In the genomic region with DNA sequence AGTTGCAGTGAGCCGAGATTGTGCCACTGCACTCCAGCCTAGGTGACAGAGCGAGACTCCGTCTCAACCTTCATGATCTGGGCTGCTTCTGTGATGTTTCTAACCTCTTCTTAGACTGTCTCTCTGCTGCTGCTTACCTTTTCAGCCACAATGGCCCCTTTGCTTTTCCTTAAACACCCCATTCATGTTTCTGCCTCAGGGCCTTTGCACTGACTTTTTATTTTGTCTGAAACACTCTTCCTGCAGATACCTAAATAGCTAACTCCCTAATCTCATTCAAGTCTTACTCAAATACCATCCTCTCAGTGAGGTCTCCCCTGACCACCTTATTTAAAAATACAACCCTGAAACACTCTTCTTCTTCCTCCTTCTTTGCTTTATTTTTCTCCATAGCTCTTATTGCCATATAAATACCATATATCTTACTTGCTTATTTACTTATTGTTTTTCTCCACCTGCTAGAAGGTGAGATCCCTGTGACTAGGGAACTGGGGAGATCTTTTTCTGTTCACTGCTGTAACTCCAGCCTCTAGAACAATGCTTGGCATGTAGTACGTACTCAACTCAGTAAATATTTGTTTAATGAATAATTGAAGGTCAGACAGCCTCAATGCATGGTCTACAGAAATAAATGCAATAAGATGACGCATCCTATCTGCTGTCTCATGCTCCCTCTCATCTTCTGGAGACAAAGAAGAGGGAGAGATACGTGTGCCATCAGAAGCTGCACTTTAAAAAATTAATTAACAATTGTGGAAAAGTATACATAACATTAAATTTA, we compare ENCODE assay signal across 20 cellular contexts. TPM values are rescaled to one million over a fixed set of nuclear protein-coding genes. Genes with fewer than 3 reads are reported as not detected.
A peak's percentile ranks its signal among the peaks of the same experiment; 100 is the strongest.
DNase-seq lines count a peak whose midpoint lies in the region; ATAC-seq, FAIRE-seq and TF ChIP-seq lines count a peak whose summit lies in the region.
"Had no signal": no experiment of that assay in that cellular context is flagged by ENCODE, and none has a peak within 500 bp of the region (broad histone marks: within the 10 kb centered on the region; RNA-seq: fewer than 3 reads in every experiment).

No MANE protein-coding gene starts in this region.

- H3K27me3 ChIP-seq in Caco-2 (replicated peaks; ENCODE audit: control insufficient read depth, insufficient read depth, low read length) (no peaks in the 10 kb centered on the region), fibroblast of lung (ENCODE audit: control insufficient read depth, insufficient read depth, low read length) (no peaks in the 10 kb centered on the region)
- H3K27me3 ChIP-seq: BE2C had no signal

- intact Hi-C loops in Caco-2 (cut with micrococcal nuclease; ENCODE audit: unreplicated experiment), result no loop called here

- H3K36me3 Mint-ChIP-seq in Caco-2 (ENCODE audit: insufficient read depth, unreplicated experiment) (no peaks in the 10 kb centered on the region), T-helper 17 cell (ENCODE audit: low read depth) (peaks cover 2% of the 10 kb centered on the region)
- H3K36me3 Mint-ChIP-seq: natural killer cell treated with Interleukin-12 subunit alpha and Interleukin-12 subunit beta and Interleukin-15 and Interleukin-18, amount 100 ng/mL, for 72 hours; stimulated activated naive B cell treated with anti-CD40 and anti-IgM and Interleukin-4, amounts not matched to agents 10 μg/mL and 1 μg/mL and 100 μg/mL, for 72 hours had no signal

- H3K9me3 ChIP-seq in Caco-2 (no peaks in the 10 kb centered on the region), fibroblast of lung (ENCODE audit: control insufficient read depth, insufficient read depth, low read depth, low read length) (no peaks in the 10 kb centered on the region), T-helper 17 cell (ENCODE audit: control insufficient read depth, low read length, poor library complexity, severe bottlenecking) (no peaks in the 10 kb centered on the region)
- H3K9me3 ChIP-seq: BE2C, HAP-1, left ventricle myocardium inferior had no signal

- peak; percentile 20 for FAIRE-seq in HTR-8/SVneo (lab: Jason Lieb, UNC)
- FAIRE-seq: G401.6, GM18507 had no signal

- H3K27ac Mint-ChIP-seq in Caco-2 (ENCODE audit: unreplicated experiment) (peak overlapping the region; percentile 78), T-helper 17 cell (no peak overlapping the region)
- H3K27ac Mint-ChIP-seq: endodermal cell; natural killer cell treated with Interleukin-12 subunit alpha and Interleukin-12 subunit beta and Interleukin-15 and Interleukin-18, amount 100 ng/mL, for 72 hours; stimulated activated naive B cell treated with anti-CD40 and anti-IgM and Interleukin-4, amounts not matched to agents 10 μg/mL and 1 μg/mL and 100 μg/mL, for 72 hours had no signal

- no peak overlapping the region for H3K4me3 ChIP-seq in Caco-2 (ENCODE audit: low read depth, low read length)
- H3K4me3 ChIP-seq in fibroblast of lung (replicated peaks in 1 of 4; ENCODE audit: control extremely low read depth in 1 of 4, insufficient read depth in 1 of 4, low read depth in 3 of 4, low read length in 4 of 4), result no peak overlapping the region
- H3K4me3 ChIP-seq: HAP-1, left ventricle myocardium inferior had no signal

- H3K4me2 ChIP-seq in fibroblast of lung (ENCODE audit: extremely low read depth, insufficient read depth, low read length), result no peak overlapping the region

- no TSS peak for BruUV-seq in Caco-2 (replicated peaks; lab: Mats Ljungman, UMichigan)

- no peak overlapping the region for H2AFZ ChIP-seq in fibroblast of lung (ENCODE audit: low read length)

- H3K36me3 ChIP-seq in Caco-2 (ENCODE audit: control insufficient read depth, insufficient read depth, low read length), result no peaks in the 10 kb centered on the region
- H3K36me3 ChIP-seq in fibroblast of lung (ENCODE audit: control insufficient read depth, insufficient read depth, low read length), result no peaks in the 10 kb centered on the region
- H3K36me3 ChIP-seq: BE2C, HAP-1, left ventricle myocardium inferior had no signal

- H3K4me1 ChIP-seq in Caco-2, result peaks cover 16% of the 10 kb centered on the region; the same call in 1 of the 2 replicates
- peaks cover 20% of the 10 kb centered on the region for H3K4me1 ChIP-seq in fibroblast of lung (ENCODE audit: control insufficient read depth, extremely low read depth, insufficient read depth, low read length)

- H3K27me3 Mint-ChIP-seq in Caco-2 (ENCODE audit: insufficient read depth, unreplicated experiment) (no peaks in the 10 kb centered on the region), T-helper 17 cell (peaks cover 37% of the 10 kb centered on the region)
- H3K27me3 Mint-ChIP-seq: stimulated activated naive B cell treated with anti-CD40 and anti-IgM and Interleukin-4, amounts not matched to agents 10 μg/mL and 1 μg/mL and 100 μg/mL, for 72 hours had no signal

- H3K9ac ChIP-seq in fibroblast of lung (ENCODE audit: insufficient read depth, low read length), result no peak overlapping the region

- H4K20me1 ChIP-seq in fibroblast of lung (ENCODE audit: control insufficient read depth, extremely low read depth, insufficient read depth, low read length), result no peaks in the 10 kb centered on the region

- H3K4me1 Mint-ChIP-seq in Caco-2 (ENCODE audit: low read depth, unreplicated experiment), result peaks cover 35% of the 10 kb centered on the region
- no peaks in the 10 kb centered on the region for H3K4me1 Mint-ChIP-seq in T-helper 17 cell
- H3K4me1 Mint-ChIP-seq: stimulated activated naive B cell treated with anti-CD40 and anti-IgM and Interleukin-4, amounts not matched to agents 10 μg/mL and 1 μg/mL and 100 μg/mL, for 72 hours had no signal

- peaks cover 11% of the 10 kb centered on the region for H3K9me3 Mint-ChIP-seq in Caco-2 (ENCODE audit: unreplicated experiment)
- H3K9me3 Mint-ChIP-seq: natural killer cell treated with Interleukin-12 subunit alpha and Interleukin-12 subunit beta and Interleukin-15 and Interleukin-18, amount 100 ng/mL, for 72 hours; stimulated activated naive B cell treated with anti-CD40 and anti-IgM and Interleukin-4, amounts not matched to agents 10 μg/mL and 1 μg/mL and 100 μg/mL, for 72 hours had no signal

- POLR2A ChIA-PET in Caco-2 (lab: Charles Lee), result no interaction called here
- POLR2A ChIA-PET in RWPE1 (lab: Yijun Ruan, JAX; ENCODE audit: low non-redundant PET), result no interaction called here

- no peak overlapping the region for H3K4me3 Mint-ChIP-seq in Caco-2 (ENCODE audit: unreplicated experiment)
- no peak overlapping the region for H3K4me3 Mint-ChIP-seq in T-helper 17 cell
- H3K4me3 Mint-ChIP-seq: endodermal cell; natural killer cell treated with Interleukin-12 subunit alpha and Interleukin-12 subunit beta and Interleukin-15 and Interleukin-18, amount 100 ng/mL, for 72 hours; stimulated activated naive B cell treated with anti-CD40 and anti-IgM and Interleukin-4, amounts not matched to agents 10 μg/mL and 1 μg/mL and 100 μg/mL, for 72 hours had no signal

- H3K79me2 ChIP-seq in fibroblast of lung (ENCODE audit: control insufficient read depth, insufficient read depth, low read length), result no peaks in the 10 kb centered on the region

- ATAC-seq in T-helper 17 cell, result no peak
- ATAC-seq in GM21381 (IDR thresholded peaks at IDR 0.05; ENCODE audit: unreplicated experiment), result no peak
- ATAC-seq: natural killer cell treated with Interleukin-12 subunit alpha and Interleukin-12 subunit beta and Interleukin-15 and Interleukin-18, amount 100 ng/mL, for 72 hours; right cardiac atrium; stimulated activated naive B cell treated with anti-CD40 and anti-IgM and Interleukin-4, amounts not matched to agents 10 μg/mL and 1 μg/mL and 100 μg/mL, for 72 hours had no signal

- H3K27ac ChIP-seq in RWPE1 (no peak overlapping the region), fibroblast of lung (ENCODE audit: insufficient read depth, low read length) (no peak overlapping the region)
- H3K27ac ChIP-seq: left ventricle myocardium inferior had no signal

- CTCF ChIA-PET in Caco-2 (lab: Charles Lee), result no interaction called here
- CTCF ChIA-PET in RWPE1 (lab: Yijun Ruan, JAX), result interaction anchor here (1.0 kb wide), 1 partner anchor 54 kb away, joined by 3 read pairs; no protein-coding TSS in a partner anchor

- DNase-seq in Caco-2, result peak in 1 of 2 experiments; percentile 14
- DNase-seq in HTR-8/SVneo (ENCODE audit: insufficient read length, low spot score), result no peak
- peak; percentile 81 for DNase-seq in RWPE1 (ENCODE audit: low spot score)
- DNase-seq in fibroblast of lung (ENCODE audit: low read depth in 2 of 2), result peak; percentile 37 to 80
- no peak for DNase-seq in NCI-H446 (lab: John Stamatoyannopoulos, UW)
- no peak for DNase-seq in T-helper 17 cell
- DNase-seq in activated CD4-positive, alpha-beta T cell treated with anti-CD3 and anti-CD28 coated beads for 4 hours, result no peak
- DNase-seq: activated CD8-positive, alpha-beta memory T cell treated with anti-CD3 and anti-CD28 coated beads for 24 hours; activated gamma-delta T cell; BE2C; left ventricle myocardium inferior; right cardiac atrium; stimulated activated naive B cell treated with anti-CD40 and anti-IgM and Interleukin-4, amounts not matched to agents 10 μg/mL and 1 μg/mL and 100 μg/mL, for 72 hours; T-helper 9 cell had no signal

- TF ChIP-seq CTCF in Caco-2 (IDR thresholded peaks at IDR 0.05; ENCODE audit: insufficient read depth in 1 of 2, low read depth in 1 of 2, low read length in 1 of 2, severe bottlenecking in 1 of 2, unreplicated experiment in 1 of 2) (no peak), RWPE1 (conservative IDR thresholded peaks at IDR 0.05; ENCODE audit: low read depth) (no peak), fibroblast of lung (conservative IDR thresholded peaks at IDR 0.05 in 1 of 2, IDR thresholded peaks at IDR 0.05 in 1 of 2; ENCODE audit: low read depth in 1 of 2, low read length in 2 of 2) (no peak)

RNA-seq across cellular contexts. Expression of a gene that starts 43.8 kb away (rescaled TPM):
- 29.4 and 32.2 TPM in 2 replicates for total RNA-seq in Caco-2 (2022)
- total RNA-seq in fibroblast of lung, result 58.0 and 80.8 TPM in 2 replicates
- polyA plus RNA-seq in fibroblast of lung, result 26.0 and 37.5 TPM in 2 replicates
- polyA plus RNA-seq in fibroblast of lung (2012), result 31.2 and 52.2 TPM in 2 replicates
- 51.0 and 63.7 TPM in 2 replicates for polyA minus RNA-seq in fibroblast of lung (ENCODE audit: low replicate concordance)
- 10 to 100 TPM; 29.7 to 37.9 TPM for total RNA-seq in T-helper 17 cell

Comparison
In these comparisons a context has a peak if more than half of its experiments do, and no peak if none do; other contexts are left out.
1. DNase-seq: peak in RWPE1 (single experiment) and fibroblast of lung (2 of 2); none in HTR-8/SVneo (single experiment), NCI-H446 (0 of 2), T-helper 17 cell (0 of 3) and activated CD4-positive, alpha-beta T cell treated with anti-CD3 and anti-CD28 coated beads for 4 hours (0 of 2).